In the genomic region with DNA sequence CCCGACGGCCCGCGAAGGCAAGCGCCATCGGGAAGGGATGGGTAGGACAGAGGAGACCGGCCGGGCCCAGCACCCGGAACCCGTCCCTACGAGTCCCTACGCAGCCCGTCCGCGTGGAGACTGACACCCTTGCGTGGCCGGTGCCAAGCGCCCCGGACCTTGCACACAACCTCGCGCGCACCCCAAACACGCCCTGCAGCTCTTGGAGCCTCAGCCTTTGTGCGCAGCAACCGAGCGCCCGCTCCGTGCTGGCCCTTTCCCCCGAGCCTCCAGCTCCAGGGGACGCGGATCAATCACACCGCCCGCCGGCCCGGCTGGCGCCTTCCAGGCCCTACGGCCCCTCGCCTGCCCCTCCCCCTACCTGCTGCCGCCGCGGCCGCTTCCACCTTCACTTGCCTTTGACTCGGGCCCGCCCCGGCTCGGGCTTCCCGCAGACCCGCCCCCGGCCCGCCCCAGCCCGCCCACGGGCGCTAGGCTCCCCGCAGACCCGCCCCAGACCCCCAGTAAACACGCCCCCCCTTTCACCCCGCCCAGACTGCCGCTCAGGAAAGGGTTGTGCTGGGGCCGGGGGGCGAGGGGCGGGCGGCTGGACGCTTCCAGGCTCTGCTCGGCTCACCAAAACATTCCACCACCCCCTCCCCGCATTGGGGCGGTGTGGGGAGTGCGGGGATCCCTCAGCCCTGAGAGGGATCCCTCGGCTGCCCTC, we compare ENCODE assay signal across 8 cellular contexts. TPM values are rescaled to one million over a fixed set of nuclear protein-coding genes. Genes with fewer than 3 reads are reported as not detected.
DNase-seq lines count a peak whose midpoint lies in the region; ATAC-seq and TF ChIP-seq lines count a peak whose summit lies in the region.

NDRG2 (minus strand) TSS at position 394 of the 706 bp plus-strand sequence. CDS start 1,746 bp downstream, outside the sequence.

- no peak for TF ChIP-seq RAD21 in liver (IDR thresholded peaks at IDR 0.05)

- under 1% methylated on average over 68 of the region's 68 CpGs for WGBS in liver

- no peak for TF ChIP-seq CTCF in liver (IDR thresholded peaks at IDR 0.05; ENCODE audit: low read depth, low read length, missing input control)

- ATAC-seq in HG03039 (IDR thresholded peaks at IDR 0.05; ENCODE audit: unreplicated experiment), result no peak
- no peak for ATAC-seq in GM18502 (IDR thresholded peaks at IDR 0.05; ENCODE audit: poor library complexity, unreplicated experiment)

- no peaks in the 10 kb centered on the region for H3K27me3 ChIP-seq in liver (ENCODE audit: control insufficient read depth in 4 of 4, insufficient read depth in 4 of 4, low read length in 3 of 4)

- peak within 1 kb of the TSS; percentile 50 to 67 for H3K9ac ChIP-seq in liver (ENCODE audit: low read depth in 1 of 2, low read length in 2 of 2)

- peaks cover 3 to 49% (median 39%) of the 10 kb centered on the region in 4 donors for H3K4me1 ChIP-seq in liver (ENCODE audit: control insufficient read depth in 4 of 4, insufficient read depth in 4 of 4, low read length in 3 of 4)

- H3K27ac ChIP-seq in cingulate gyrus (ENCODE audit: low read depth, low read length) (peak within 1 kb of the TSS; percentile 99), liver (ENCODE audit: low read depth in 1 of 2, low read length in 2 of 2) (peak within 1 kb of the TSS; percentile 87 to 88)

- H3K36me3 ChIP-seq in liver (ENCODE audit: control insufficient read depth in 4 of 4, insufficient read depth in 3 of 4, low read depth in 1 of 4, low read length in 3 of 4), result peaks cover under 1 to 22% (median 17%) of the 10 kb centered on the region in 4 donors

- peak within 1 kb of the TSS; percentile 70 to 89 (median 82) for H3K4me3 ChIP-seq in liver (ENCODE audit: low read depth in 1 of 3, low read length in 3 of 3)

- DNase-seq in GM03348 (ENCODE audit: low spot score) (peak; percentile 62), NCI-H1092 treated with DMSO at 0.1 percent for 48 hours (lab: John Stamatoyannopoulos, UW) (peak; percentile 25)
- DNase-seq in activated CD4-positive, alpha-beta T cell treated with anti-CD3 and anti-CD28 coated beads, Interleukin-2, amount 50 U/mL, for 1 hour, result peak; percentile 77
- DNase-seq in stimulated activated CD4-positive, alpha-beta T cell treated with anti-CD3 and anti-CD28 coated beads, Interleukin-2, amount 100 ng/mL, for 48 hours, result peak; percentile 40 to 59

- H3K9me3 ChIP-seq in liver (ENCODE audit: control insufficient read depth in 4 of 4, low read length in 3 of 4), result no peaks in the 10 kb centered on the region

TF ChIP-seq in liver, 16 proteins besides CTCF, POLR2A, EP300 and RAD21:
- TF ChIP-seq MAX (IDR thresholded peaks at IDR 0.05) (no peak), JUND (IDR thresholded peaks at IDR 0.05) (no peak), HNF4A (conservative IDR thresholded peaks at IDR 0.05) (no peak), EGR1 (IDR thresholded peaks at IDR 0.05; ENCODE audit: low read depth in 2 of 2) (no peak), FOXA1 (IDR thresholded peaks at IDR 0.05) (no peak), SP1 (IDR thresholded peaks at IDR 0.05) (no peak), GABPA (IDR thresholded peaks at IDR 0.05 in 1 of 2, conservative IDR thresholded peaks at IDR 0.05 in 1 of 2) (no peak), HNF4G (IDR thresholded peaks at IDR 0.05) (no peak)
- TF ChIP-seq, protein P1, sequence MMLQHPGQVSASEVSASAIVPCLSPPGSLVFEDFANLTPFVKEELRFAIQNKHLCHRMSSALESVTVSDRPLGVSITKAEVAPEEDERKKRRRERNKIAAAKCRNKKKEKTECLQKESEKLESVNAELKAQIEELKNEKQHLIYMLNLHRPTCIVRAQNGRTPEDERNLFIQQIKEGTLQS (IDR thresholded peaks at IDR 0.05), result no peak
- TF ChIP-seq, protein P2, sequence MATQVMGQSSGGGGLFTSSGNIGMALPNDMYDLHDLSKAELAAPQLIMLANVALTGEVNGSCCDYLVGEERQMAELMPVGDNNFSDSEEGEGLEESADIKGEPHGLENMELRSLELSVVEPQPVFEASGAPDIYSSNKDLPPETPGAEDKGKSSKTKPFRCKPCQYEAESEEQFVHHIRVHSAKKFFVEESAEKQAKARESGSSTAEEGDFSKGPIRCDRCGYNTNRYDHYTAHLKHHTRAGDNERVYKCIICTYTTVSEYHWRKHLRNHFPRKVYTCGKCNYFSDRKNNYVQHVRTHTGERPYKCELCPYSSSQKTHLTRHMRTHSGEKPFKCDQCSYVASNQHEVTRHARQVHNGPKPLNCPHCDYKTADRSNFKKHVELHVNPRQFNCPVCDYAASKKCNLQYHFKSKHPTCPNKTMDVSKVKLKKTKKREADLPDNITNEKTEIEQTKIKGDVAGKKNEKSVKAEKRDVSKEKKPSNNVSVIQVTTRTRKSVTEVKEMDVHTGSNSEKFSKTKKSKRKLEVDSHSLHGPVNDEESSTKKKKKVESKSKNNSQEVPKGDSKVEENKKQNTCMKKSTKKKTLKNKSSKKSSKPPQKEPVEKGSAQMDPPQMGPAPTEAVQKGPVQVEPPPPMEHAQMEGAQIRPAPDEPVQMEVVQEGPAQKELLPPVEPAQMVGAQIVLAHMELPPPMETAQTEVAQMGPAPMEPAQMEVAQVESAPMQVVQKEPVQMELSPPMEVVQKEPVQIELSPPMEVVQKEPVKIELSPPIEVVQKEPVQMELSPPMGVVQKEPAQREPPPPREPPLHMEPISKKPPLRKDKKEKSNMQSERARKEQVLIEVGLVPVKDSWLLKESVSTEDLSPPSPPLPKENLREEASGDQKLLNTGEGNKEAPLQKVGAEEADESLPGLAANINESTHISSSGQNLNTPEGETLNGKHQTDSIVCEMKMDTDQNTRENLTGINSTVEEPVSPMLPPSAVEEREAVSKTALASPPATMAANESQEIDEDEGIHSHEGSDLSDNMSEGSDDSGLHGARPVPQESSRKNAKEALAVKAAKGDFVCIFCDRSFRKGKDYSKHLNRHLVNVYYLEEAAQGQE (IDR thresholded peaks at IDR 0.05), result no peak

RNA-seq across cellular contexts. Expression of gene NDRG2, which starts in this region (rescaled TPM):
- 100 to 1,000 TPM; 107 to 191 TPM for total RNA-seq in liver
- 100 to 1,000 TPM in 1 of 2 donors, 10 to 100 TPM in 1; 72.9 to 156 TPM for polyA plus RNA-seq in liver

Comparison
In these comparisons a context has a peak if more than half of its experiments do, and no peak if none do; other contexts are left out.
1. DNase-seq: peak in every context shown above with its lines; median percentile 77 in activated CD4-positive, alpha-beta T cell treated with anti-CD3 and anti-CD28 coated beads, Interleukin-2, amount 50 U/mL, for 1 hour; 62 in GM03348; 50 in stimulated activated CD4-positive, alpha-beta T cell treated with anti-CD3 and anti-CD28 coated beads, Interleukin-2, amount 100 ng/mL, for 48 hours; 25 in NCI-H1092 treated with DMSO at 0.1 percent for 48 hours.